ENCODE assay signal across 8 cellular contexts in the genomic region with DNA sequence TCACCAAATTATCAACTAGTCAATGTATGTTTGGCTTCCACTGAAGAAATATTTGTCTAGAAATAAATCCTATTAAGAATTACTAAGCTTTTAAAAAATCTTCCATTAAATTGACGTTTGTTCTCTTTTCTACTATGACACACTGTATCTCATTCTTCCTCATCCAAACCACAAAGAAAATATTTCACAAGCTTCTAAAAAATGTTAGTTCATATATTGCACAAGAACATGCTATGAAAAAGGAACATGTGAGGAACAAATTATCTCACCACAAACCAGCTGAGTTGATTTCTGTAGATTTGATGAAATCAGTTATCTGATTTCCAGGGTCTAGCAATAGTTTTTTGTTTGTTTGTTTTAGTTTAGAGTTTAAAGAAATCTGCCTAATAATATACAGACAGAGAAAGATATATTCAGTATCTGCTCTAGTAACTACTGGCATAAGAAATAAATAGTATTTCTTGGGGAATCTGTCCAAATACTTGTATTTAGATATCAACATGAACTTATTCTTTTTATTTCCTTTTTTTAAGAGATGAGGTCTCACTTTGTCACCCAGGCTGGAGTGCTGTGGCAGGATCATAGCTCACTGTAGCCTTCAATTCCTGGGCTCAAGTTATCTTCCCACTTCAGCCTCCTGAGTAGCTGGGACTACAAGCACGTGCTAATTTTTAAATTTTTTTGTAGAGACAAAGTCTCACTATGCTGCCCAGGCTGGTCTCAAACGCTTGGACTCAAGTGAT.
DNase-seq lines count a peak whose midpoint lies in the region; ATAC-seq lines count a peak whose summit lies in the region.

No MANE protein-coding gene starts in this region.

- H3K36me3 ChIP-seq in BLaER1 treated with 17β-estradiol and CSF1 and Interleukin-3, amounts not matched to agents 10 nM and 100 nM: peaks cover 70 to 92% (median 81%) of the 10 kb centered on the region in 11 experiments

- peak overlapping the region in 3 of 10 experiments; percentile 20 to 29 (median 24); a peak in 2 of 20 replicates for H3K4me3 ChIP-seq in BLaER1 treated with 17β-estradiol and CSF1 and Interleukin-3, amounts not matched to agents 10 nM and 100 nM

- peaks cover 29 to 82% (median 45%) of the 10 kb centered on the region in 11 experiments for H3K9me3 ChIP-seq in BLaER1 treated with 17β-estradiol and CSF1 and Interleukin-3, amounts not matched to agents 10 nM and 100 nM (replicated peaks in 1 of 11)

- DNase-seq in NOMO-1 treated with dmso at 0.1 percent for 144 hours (lab: John Stamatoyannopoulos, UW; ENCODE audit: unreplicated experiment) (peak; percentile 72), epidermal melanocyte (ENCODE audit: insufficient read length, low spot score) (peak; percentile 28), non-pigmented ciliary epithelial cell (ENCODE audit: low read depth) (peak; percentile 80)
- DNase-seq in stimulated activated CD4-positive, alpha-beta T cell treated with anti-CD3 and anti-CD28 coated beads, Interleukin-1b, Interleukin-23, amount 100 ng/mL, for 48 hours: no peak

- H3K4me2 ChIP-seq in BLaER1 treated with 17β-estradiol and CSF1 and Interleukin-3, amounts not matched to agents 10 nM and 100 nM: peak overlapping the region in 6 of 11 experiments; percentile 12 to 88 (median 40); a peak in 8 of 22 replicates

- no peaks in the 10 kb centered on the region for H4K20me1 ChIP-seq in BLaER1 treated with 17β-estradiol and CSF1 and Interleukin-3, amounts not matched to agents 10 nM and 100 nM

- peaks cover 0 to 92% (median 29%) of the 10 kb centered on the region in 10 experiments; a peak in 11 of 20 replicates for H3K4me1 ChIP-seq in BLaER1 treated with 17β-estradiol and CSF1 and Interleukin-3, amounts not matched to agents 10 nM and 100 nM

- H3K27me3 ChIP-seq in BLaER1 treated with 17β-estradiol and CSF1 and Interleukin-3, amounts not matched to agents 10 nM and 100 nM: no peaks in the 10 kb centered on the region

- ATAC-seq in GM18873 (IDR thresholded peaks at IDR 0.05; ENCODE audit: low FRiP score, unreplicated experiment) (no peak), HG03095 (IDR thresholded peaks at IDR 0.05; ENCODE audit: unreplicated experiment) (no peak), GM18519 (IDR thresholded peaks at IDR 0.05; ENCODE audit: low FRiP score, unreplicated experiment) (no peak)

- peak overlapping the region in 10 of 11 experiments; percentile 22 to 93 (median 77); a peak in 18 of 22 replicates for H3K9ac ChIP-seq in BLaER1 treated with 17β-estradiol and CSF1 and Interleukin-3, amounts not matched to agents 10 nM and 100 nM

- peak overlapping the region; percentile 69 to 100 (median 89) for H3K27ac ChIP-seq in BLaER1 treated with 17β-estradiol and CSF1 and Interleukin-3, amounts not matched to agents 10 nM and 100 nM
